Comparison of ENCODE assay signal across 1 cellular context in the genomic region with DNA sequence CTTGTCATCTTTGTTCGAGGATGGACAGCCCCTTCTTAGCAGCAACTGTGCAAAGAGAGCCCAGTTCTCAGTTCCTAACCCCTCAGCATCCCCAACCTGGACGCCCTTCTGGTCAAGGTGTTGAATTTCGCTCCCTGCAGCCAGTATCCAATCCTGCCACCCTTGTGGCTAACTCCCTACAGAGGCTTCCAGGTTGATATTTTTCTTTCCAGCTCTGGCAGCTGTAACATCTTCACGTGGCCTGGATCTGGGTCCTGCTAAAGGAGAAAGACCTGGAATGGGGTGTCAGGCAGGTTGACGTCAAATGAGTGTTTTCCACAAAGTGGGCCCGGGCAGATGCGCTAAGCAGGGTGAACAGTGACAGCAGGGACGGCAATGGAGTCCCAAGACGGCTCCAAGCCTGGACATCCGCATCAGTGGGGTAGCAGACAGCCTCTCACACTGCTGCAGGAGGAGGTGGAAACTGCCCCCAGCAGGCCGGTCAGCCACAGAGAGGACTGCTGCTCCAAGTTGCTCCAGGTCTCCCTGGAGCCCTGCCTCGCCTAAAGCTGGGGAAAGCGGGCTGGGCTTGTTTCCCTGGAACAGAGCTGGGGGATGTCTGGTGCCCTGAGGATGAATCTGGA.
TF ChIP-seq lines count a peak whose summit lies in the region.

No MANE protein-coding gene starts in this region.

TF ChIP-seq in IMR-90, 13 proteins besides CTCF, POLR2A, EP300 and RAD21 (continued from another document):
- no peak for TF ChIP-seq MXI1 (IDR thresholded peaks at IDR 0.05; ENCODE audit: borderline replicate concordance, low read depth, low read length)
- TF ChIP-seq RCOR1 (IDR thresholded peaks at IDR 0.05; ENCODE audit: insufficient replicate concordance, low read length) = no peak
- TF ChIP-seq SMC3 (IDR thresholded peaks at IDR 0.05; ENCODE audit: low read depth, low read length) = no peak
- no peak for TF ChIP-seq USF2 (IDR thresholded peaks at IDR 0.05; ENCODE audit: low read depth, low read length)
- TF ChIP-seq MAZ (IDR thresholded peaks at IDR 0.05; ENCODE audit: borderline replicate concordance, low read depth, low read length) = no peak
- no peak for TF ChIP-seq FOS (IDR thresholded peaks at IDR 0.05; ENCODE audit: low read depth, low read length)
- no peak for TF ChIP-seq RFX5 (IDR thresholded peaks at IDR 0.05; ENCODE audit: low read depth, low read length)
- TF ChIP-seq MAFK (IDR thresholded peaks at IDR 0.05; ENCODE audit: low read depth, low read length) = no peak
